ENCODE assay signal across 8 cellular contexts in the genomic region with DNA sequence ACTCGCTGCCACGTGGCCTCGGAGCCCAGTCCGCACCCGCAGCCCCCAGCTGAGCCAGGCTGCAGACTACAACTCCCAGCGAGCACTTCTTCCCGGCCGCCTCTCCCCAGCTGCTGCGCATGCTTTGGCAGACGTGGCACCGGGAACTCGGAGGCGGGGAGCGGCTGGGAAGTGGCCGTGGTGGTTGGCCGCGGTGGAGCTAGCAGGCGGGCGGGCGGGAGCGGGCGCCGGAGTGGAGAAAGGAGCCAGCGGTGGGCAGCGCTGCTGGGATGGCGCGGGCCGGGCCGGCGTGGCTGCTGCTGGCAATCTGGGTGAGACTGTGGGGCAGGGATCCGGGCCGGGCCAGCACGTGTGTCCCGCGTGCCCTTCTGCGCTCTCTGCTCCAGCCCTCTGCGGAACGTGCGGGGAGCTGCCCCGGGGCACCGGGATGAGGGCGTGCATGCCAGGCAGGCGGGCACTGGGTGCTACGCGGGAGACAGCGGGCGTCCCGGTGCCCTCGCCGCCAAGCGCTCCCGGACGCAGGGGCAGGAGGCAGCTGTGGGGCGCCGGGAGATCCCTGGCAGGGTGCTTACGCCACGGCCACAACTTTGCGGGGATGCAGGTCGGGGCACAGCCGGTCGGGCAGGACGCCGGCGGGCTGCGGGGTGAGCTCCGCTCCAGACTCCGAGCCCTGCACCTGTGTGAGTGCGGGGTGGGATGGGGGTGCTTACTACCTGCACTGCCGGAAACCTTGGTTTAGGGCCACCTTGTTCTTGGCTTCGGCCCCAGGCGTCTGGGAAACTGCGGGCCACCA. TPM values are rescaled to one million over a fixed set of nuclear protein-coding genes. Genes with fewer than 3 reads are reported as not detected.
DNase-seq lines count a peak whose midpoint lies in the region; ATAC-seq lines count a peak whose summit lies in the region.

A gene (plus strand): TSS at position 130 of the 793 bp plus-strand sequence. CDS start 140 bp downstream, at position 270.

- DNase-seq in AG08396 (ENCODE audit: low spot score) (peak; percentile 95), NCI-H226 (peak; percentile 91), cerebellum (ENCODE audit: low spot score) (peak; percentile 84), kidney tubule cell (ENCODE audit: low spot score) (peak; percentile 92)
- DNase-seq in stimulated activated CD4-positive, alpha-beta T cell treated with anti-CD3 and anti-CD28 coated beads, Interleukin-15, amount 100 ng/mL, for 48 hours (ENCODE audit: low read depth in 2 of 2) = peak; percentile 63 to 74

- ATAC-seq in GM18909 (IDR thresholded peaks at IDR 0.05; ENCODE audit: poor library complexity, unreplicated experiment) (peak; percentile 85), HG03159 (IDR thresholded peaks at IDR 0.05; ENCODE audit: unreplicated experiment) (peak; percentile 75)
- ATAC-seq in activated CD4-positive, CD25-positive, alpha-beta regulatory T cell treated with anti-CD3 and anti-CD28 coated beads, Interleukin-2, amount 50 U/mL, for 24 hours = peak; percentile 83 to 89

RNA-seq across cellular contexts. Expression of the gene that starts here (rescaled TPM):
- total RNA-seq in cerebellum = 8.9 TPM

Comparison
In these comparisons a context has a peak if more than half of its experiments do, and no peak if none do; other contexts are left out.
1. Peak in every context shown above with its lines: DNase-seq and ATAC-seq.